Comparison of ENCODE assay signal across 24 cellular contexts in genomic region chr5:73344835-73345234, GRCh38.
"Had no signal": no experiment of that assay in that cellular context is flagged by ENCODE, and none has a peak within 500 bp of the region (broad histone marks: within the 10 kb centered on the region; RNA-seq: fewer than 3 reads in every experiment).

No MANE protein-coding gene starts in this region.

- H3K27ac ChIP-seq: SK-N-MC had no signal

- H3K27ac Mint-ChIP-seq: activated CD4-positive, alpha-beta T cell treated with anti-CD3 and anti-CD28 coated beads, Interleukin-2, amount 10 ng/mL, durations not matched to agents 24 days and 14 days; activated naive CD8-positive, alpha-beta T cell; T-helper 1 cell treated with Interleukin-12 subunit alpha and Interleukin-12 subunit beta and Interleukin-4 antibody, amounts not matched to agents 30 μg/mL and 1 μg/mL, for 36 hours; WTC11 had no signal

- ATAC-seq: activated T-cell treated with anti-CD3 and anti-CD28 coated beads, Interleukin-2, amount 50 U/mL, for 4 hours; Panc1; Right ventricle myocardium inferior; WTC11 had no signal

- H3K4me1 Mint-ChIP-seq: activated CD4-positive, alpha-beta T cell treated with anti-CD3 and anti-CD28 coated beads, Interleukin-2, amount 10 ng/mL, durations not matched to agents 24 days and 14 days; WTC11 had no signal

- DNase-seq: activated CD4-positive, alpha-beta T cell treated with anti-CD3 and anti-CD28 coated beads, Interleukin-2, amount 10 ng/mL, durations not matched to agents 24 days and 14 days; activated CD4-positive, alpha-beta T cell treated with anti-CD3 and anti-CD28 coated beads, Interleukin-2, amount 50 U/mL, for 48 hours; activated CD4-positive, CD25-positive, alpha-beta regulatory T cell treated with anti-CD3 and anti-CD28 coated beads, Interleukin-2, amount 50 U/mL, for 72 hours; activated effector memory CD4-positive, alpha-beta T cell treated with anti-CD3 and anti-CD28 coated beads, Interleukin-2, amount 50 U/mL, for 16 hours; activated naive CD4-positive, alpha-beta T cell treated with Interleukin-2 at 50 U/mL for 16 hours; activated T-cell treated with anti-CD3 and anti-CD28 coated beads, Interleukin-2, amount 50 U/mL, for 4 hours; cerebellar nuclear complex; KG1; NCI-H1048; NCI-H1417; NCI-H1694; NCI-H2029; NCI-H510A treated with DMSO at 0.1 percent for 48 hours; NCI-H69; NK-92 treated with Interleukin-12 subunit alpha and Interleukin-12 subunit beta, amount 100 ng/mL, for 24 hours; OCI-M1; RPMI8226; SW 1271 had no signal

- H3K4me3 ChIP-seq: SK-N-MC had no signal

- H3K4me3 Mint-ChIP-seq: activated CD4-positive, alpha-beta T cell treated with anti-CD3 and anti-CD28 coated beads, Interleukin-2, amount 10 ng/mL, durations not matched to agents 24 days and 14 days; activated naive CD8-positive, alpha-beta T cell; activated T-cell treated with anti-CD3 and anti-CD28 coated beads, Interleukin-2, amount 50 U/mL, for 4 hours; T-helper 1 cell treated with Interleukin-12 subunit alpha and Interleukin-12 subunit beta and Interleukin-4 antibody, amounts not matched to agents 30 μg/mL and 1 μg/mL, for 36 hours; WTC11 had no signal
